In genomic region chr20:17594443-17594842, GRCh38 we compare ENCODE assay signal across 9 cellular contexts. TPM values are rescaled to one million over a fixed set of nuclear protein-coding genes. Genes with fewer than 3 reads are reported as not detected.
DNase-seq lines count a peak whose midpoint lies in the region; ATAC-seq, FAIRE-seq and TF ChIP-seq lines count a peak whose summit lies in the region.
"Had no signal": no experiment of that assay in that cellular context is flagged by ENCODE, and none has a peak within 500 bp of the region (broad histone marks: within the 10 kb centered on the region; RNA-seq: fewer than 3 reads in every experiment).

No MANE protein-coding gene starts in this region.

- no peaks in the 10 kb centered on the region for H3K36me3 ChIP-seq in endothelial cell of umbilical vein (ENCODE audit: control insufficient read depth in 2 of 2, extremely low read depth in 1 of 2, insufficient read depth in 2 of 2, low read length in 2 of 2)
- H3K36me3 ChIP-seq in upper lobe of left lung: no peaks in the 10 kb centered on the region

- no peak overlapping the region for H3K4me3 ChIP-seq in endothelial cell of umbilical vein (replicated peaks in 1 of 3; ENCODE audit: insufficient read depth in 1 of 3, low read depth in 1 of 3, low read length in 3 of 3)
- no peak overlapping the region for H3K4me3 ChIP-seq in upper lobe of left lung

- TF ChIP-seq CTCF in endothelial cell of umbilical vein (IDR thresholded peaks at IDR 0.05; ENCODE audit: extremely low read depth in 1 of 2, insufficient read depth in 1 of 2, low read depth in 1 of 2, low read length in 2 of 2): no peak
- no peak for TF ChIP-seq CTCF in upper lobe of left lung (IDR thresholded peaks at IDR 0.05)

- TF ChIP-seq POLR2A in endothelial cell of umbilical vein (IDR thresholded peaks at IDR 0.05; ENCODE audit: low read depth, low read length) (no peak), upper lobe of left lung (IDR thresholded peaks at IDR 0.05) (no peak)

- peak; percentile 90 for FAIRE-seq in endothelial cell of umbilical vein (lab: Jason Lieb, UNC)
- FAIRE-seq: A204.1 had no signal

- H3K4me1 ChIP-seq in endothelial cell of umbilical vein (ENCODE audit: control insufficient read depth, extremely low read depth, insufficient read depth, low read length) (peaks cover 21% of the 10 kb centered on the region), upper lobe of left lung (peaks cover 41 to 70% (median 55%) of the 10 kb centered on the region in 4 donors)

- H3K9me3 ChIP-seq in endothelial cell of umbilical vein (replicated peaks; ENCODE audit: control insufficient read depth, insufficient read depth, low read length): no peaks in the 10 kb centered on the region
- no peaks in the 10 kb centered on the region for H3K9me3 ChIP-seq in upper lobe of left lung

- peak in 1 of 4 donors; percentile 82 for TF ChIP-seq EP300 in upper lobe of left lung (IDR thresholded peaks at IDR 0.05)

- no peaks in the 10 kb centered on the region for H3K9me1 ChIP-seq in endothelial cell of umbilical vein (replicated peaks; ENCODE audit: control insufficient read depth, extremely low read depth, insufficient read depth, low read length)

- peak overlapping the region; percentile 51 for H3K4me2 ChIP-seq in endothelial cell of umbilical vein (ENCODE audit: insufficient read depth, low read length)

- CTCF ChIA-PET in endothelial cell of umbilical vein (lab: Charles Lee): interaction anchor here (0.9 to 2.4 kb wide), 15 partner anchors 8 to 89 kb away, joined by 3 to 25 read pairs (median 5); partner anchors contain the start of gene DSTN

- peaks cover 94% of the 10 kb centered on the region for H3K79me2 ChIP-seq in endothelial cell of umbilical vein (ENCODE audit: control insufficient read depth, insufficient read depth, low read length)

- intact Hi-C loops in endothelial cell of umbilical vein (cut with micrococcal nuclease): loop anchor here (1.0 kb wide), 1 partner anchor 25 kb away; no protein-coding TSS in a partner anchor
- intact Hi-C loops in left colon (cut with DNase I, micrococcal nuclease): no loop called here

- dilution Hi-C loops in endothelial cell of umbilical vein (cut with MboI; ENCODE audit: extremely low pct_ligation_motif_present, low sequenced_read_pairs): loop anchor here (5.0 kb wide), 1 partner anchor 52 kb away; no protein-coding TSS in a partner anchor

- ATAC-seq in left colon (peak; percentile 55), upper lobe of left lung (ENCODE audit: low FRiP score in 2 of 2) (peak; percentile 51 to 85)

- no peak overlapping the region for H3K9ac ChIP-seq in endothelial cell of umbilical vein (replicated peaks; ENCODE audit: extremely low read depth, insufficient read depth, low read length)

- H4K20me1 ChIP-seq in endothelial cell of umbilical vein (replicated peaks; ENCODE audit: control insufficient read depth, extremely low read depth, insufficient read depth, low read length): peaks cover 15% of the 10 kb centered on the region

- H2AFZ ChIP-seq in endothelial cell of umbilical vein (ENCODE audit: low read depth, low read length): no peak overlapping the region

- peak; percentile 6 for DNase-seq in DMS79 (lab: John Stamatoyannopoulos, UW)
- DNase-seq in DMS79 treated with DMSO at 0.1 percent for 48 hours (lab: John Stamatoyannopoulos, UW): no peak
- peak; percentile 89 for DNase-seq in endothelial cell of umbilical vein (ENCODE audit: low read depth, low spot score)
- peak in 1 of 2 donors; percentile 54 for DNase-seq in left colon
- peak in 1 of 2 donors; percentile 87 for DNase-seq in upper lobe of left lung
- DNase-seq in NCI-H187 treated with DMSO at 0.1 percent for 48 hours (lab: John Stamatoyannopoulos, UW): no peak
- DNase-seq in NCI-H1092 (lab: John Stamatoyannopoulos, UW): no peak
- no peak for DNase-seq in cerebellum (ENCODE audit: low spot score)

- POLR2A ChIA-PET in endothelial cell of umbilical vein (lab: Charles Lee): interaction anchor here (0.8 to 1.8 kb wide), 3 partner anchors 15 to 24 kb away, joined by 3 to 8 read pairs (median 4); partner anchors contain the start of gene DSTN

- no TSS peak for BruUV-seq in endothelial cell of umbilical vein (replicated peaks; lab: Mats Ljungman, UMichigan)

- H3K27me3 ChIP-seq in endothelial cell of umbilical vein (ENCODE audit: control insufficient read depth in 2 of 2, insufficient read depth in 2 of 2, low read length in 2 of 2) (no peaks in the 10 kb centered on the region), upper lobe of left lung (no peaks in the 10 kb centered on the region)

- peak overlapping the region; percentile 9 for H3K27ac ChIP-seq in endothelial cell of umbilical vein (ENCODE audit: insufficient read depth, low read depth, low read length)
- peak overlapping the region; percentile 27 to 70 (median 36) for H3K27ac ChIP-seq in upper lobe of left lung

TF ChIP-seq in endothelial cell of umbilical vein, 7 proteins besides CTCF, POLR2A, EP300 and RAD21:
- no peak for TF ChIP-seq MYC (IDR thresholded peaks at IDR 0.05; ENCODE audit: low read depth, low read length)
- no peak for TF ChIP-seq POLR2AphosphoS5 (IDR thresholded peaks at IDR 0.05; ENCODE audit: insufficient read depth, low read depth, low read length)
- TF ChIP-seq EZH2 (IDR thresholded peaks at IDR 0.05; ENCODE audit: borderline replicate concordance, low read depth, low read length, severe bottlenecking): no peak
- TF ChIP-seq JUN (IDR thresholded peaks at IDR 0.05; ENCODE audit: borderline replicate concordance, insufficient read depth, insufficient read length, low read depth): no peak
- no peak for TF ChIP-seq FOS (IDR thresholded peaks at IDR 0.05; ENCODE audit: borderline replicate concordance, insufficient read depth, low read length)
- TF ChIP-seq GATA2 (IDR thresholded peaks at IDR 0.05; ENCODE audit: insufficient read depth, insufficient read length, low read depth, low read length): no peak
- no peak for TF ChIP-seq MAX (IDR thresholded peaks at IDR 0.05; ENCODE audit: insufficient read depth, insufficient read length)

RNA-seq across cellular contexts. Expression of gene DSTN, which starts 24.6 kb away (rescaled TPM):
- total RNA-seq in endothelial cell of umbilical vein: 300 and 307 TPM in 2 replicates
- 46.8 and 66.1 TPM in 2 replicates for polyA plus RNA-seq in endothelial cell of umbilical vein
- polyA plus RNA-seq in endothelial cell of umbilical vein (2011; cell fraction: cytosol; rRNA removed): 172 and 181 TPM in 2 replicates
- polyA plus RNA-seq in endothelial cell of umbilical vein (2011; cell fraction: nucleus; rRNA removed): 71.7 and 84.7 TPM in 2 replicates
- polyA plus RNA-seq in endothelial cell of umbilical vein (2012): 369 and 386 TPM in 2 replicates
- 13.6 and 16.7 TPM in 2 replicates for polyA minus RNA-seq in endothelial cell of umbilical vein
- polyA minus RNA-seq in endothelial cell of umbilical vein (2011; cell fraction: cytosol; rRNA and poly(A)+ RNA removed): 32.0 TPM
- 18.4 and 19.8 TPM in 2 replicates for polyA minus RNA-seq in endothelial cell of umbilical vein (2011; cell fraction: nucleus; rRNA and poly(A)+ RNA removed)
- 100 to 1,000 TPM; 266 to 374 TPM for total RNA-seq in left colon
- total RNA-seq in upper lobe of left lung: 100 to 1,000 TPM; 235 to 735 (median 513) TPM
- total RNA-seq in cerebellum: 116 TPM

Comparison
In these comparisons a context has a peak if more than half of its experiments do, and no peak if none do; other contexts are left out.
1. DNase-seq: peak in DMS79 (single experiment) and endothelial cell of umbilical vein (single experiment); none in DMS79 treated with DMSO at 0.1 percent for 48 hours (single experiment), NCI-H187 treated with DMSO at 0.1 percent for 48 hours (single experiment), NCI-H1092 (single experiment) and cerebellum (single experiment).